Comparison of ENCODE assay signal across 20 cellular contexts in genomic region chr7:22214000-22214399, GRCh38.
A peak's percentile ranks its signal among the peaks of the same experiment; 100 is the strongest.
DNase-seq lines count a peak whose midpoint lies in the region; ATAC-seq and TF ChIP-seq lines count a peak whose summit lies in the region.
"Had no signal": no experiment of that assay in that cellular context is flagged by ENCODE, and none has a peak within 500 bp of the region (broad histone marks: within the 10 kb centered on the region; RNA-seq: fewer than 3 reads in every experiment).

No MANE protein-coding gene starts in this region.

- H3K4me2 ChIP-seq in GM23338, result no peak overlapping the region
- H3K4me2 ChIP-seq: SK-N-SH had no signal

- no peak overlapping the region for H3K27ac Mint-ChIP-seq in GM23338
- H3K27ac Mint-ChIP-seq in endothelial cell (ENCODE audit: unreplicated experiment), result peak overlapping the region; percentile 99
- H3K27ac Mint-ChIP-seq in stimulated activated memory B cell treated with anti-CD40 and anti-IgM and Interleukin-4, amounts not matched to agents 10 μg/mL and 1 μg/mL and 100 μg/mL, for 72 hours, result no peak overlapping the region
- H3K27ac Mint-ChIP-seq: activated CD4-positive, alpha-beta T cell treated with anti-CD3 and anti-CD28 coated beads, Interleukin-2, amount 10 ng/mL, durations not matched to agents 24 days and 14 days; activated naive CD8-positive, alpha-beta T cell; activated T-helper 1 cell treated with anti-CD3 and anti-CD28 coated beads, Interleukin-12 subunit alpha, Interleukin-12 subunit beta, Interleukin-2, Interleukin-4 antibody, amounts not matched to agents 30 ng/mL and 10 ng/mL and 1 ng/mL, durations not matched to agents 14 hours and 24 hours and 36 hours had no signal

- no peaks in the 10 kb centered on the region for H3K79me2 ChIP-seq in GM23338 (replicated peaks; ENCODE audit: insufficient read depth)

- no peak overlapping the region for H3K27ac ChIP-seq in GM23338 (ENCODE audit: low read depth)
- peak overlapping the region; percentile 11 to 80 for H3K27ac ChIP-seq in left lung
- H3K27ac ChIP-seq in spleen, result peak overlapping the region in 7 of 8 donors; percentile 33 to 83 (median 81)

- no peaks in the 10 kb centered on the region for H3K27me3 ChIP-seq in GM23338 (ENCODE audit: insufficient read depth)
- H3K27me3 ChIP-seq in left lung, result no peaks in the 10 kb centered on the region
- H3K27me3 ChIP-seq in spleen (replicated peaks in 1 of 7), result no peaks in the 10 kb centered on the region
- H3K27me3 ChIP-seq: stomach had no signal

- peaks cover 8% of the 10 kb centered on the region for H3K4me1 ChIP-seq in GM23338 (ENCODE audit: insufficient read depth)
- H3K4me1 ChIP-seq in left lung, result peaks cover 13 to 29% of the 10 kb centered on the region in 2 donors
- H3K4me1 ChIP-seq in spleen, result peaks cover 0 to 65% (median 18%) of the 10 kb centered on the region in 6 donors
- H3K4me1 ChIP-seq: stomach had no signal

- in situ Hi-C loops in GM13977 (cut with MboI; ENCODE audit: low pct_unique_long_range_greater_than_20kb, low sequenced_read_pairs, unreplicated experiment), result no loop called here

- ATAC-seq in GM23338 (peak; percentile 51), left lung (no peak), HG02981 (IDR thresholded peaks at IDR 0.05; ENCODE audit: unreplicated experiment) (no peak)
- no peak for ATAC-seq in stimulated activated memory B cell treated with anti-CD40 and anti-IgM and Interleukin-4, amounts not matched to agents 10 μg/mL and 1 μg/mL and 100 μg/mL, for 72 hours

- intact Hi-C loops in left lung (cut with DNase I) (no loop called here), spleen (cut with DNase I; ENCODE audit: low total_unique reads) (no loop called here)

- no peaks in the 10 kb centered on the region for H3K9me3 Mint-ChIP-seq in GM23338
- no peaks in the 10 kb centered on the region for H3K9me3 Mint-ChIP-seq in endothelial cell (ENCODE audit: unreplicated experiment)
- no peaks in the 10 kb centered on the region for H3K9me3 Mint-ChIP-seq in stimulated activated memory B cell treated with anti-CD40 and anti-IgM and Interleukin-4, amounts not matched to agents 10 μg/mL and 1 μg/mL and 100 μg/mL, for 72 hours
- H3K9me3 Mint-ChIP-seq: activated CD4-positive, alpha-beta T cell treated with anti-CD3 and anti-CD28 coated beads, Interleukin-2, amount 10 ng/mL, durations not matched to agents 24 days and 14 days; activated T-helper 1 cell treated with anti-CD3 and anti-CD28 coated beads, Interleukin-12 subunit alpha, Interleukin-12 subunit beta, Interleukin-2, Interleukin-4 antibody, amounts not matched to agents 30 ng/mL and 10 ng/mL and 1 ng/mL, durations not matched to agents 14 hours and 24 hours and 36 hours; endodermal cell had no signal

- DNase-seq in GM23338 (ENCODE audit: low spot score), result peak; percentile 20
- peak; percentile 52 for DNase-seq in endothelial cell (ENCODE audit: low spot score)
- DNase-seq in left lung, result no peak
- DNase-seq in spleen, result no peak
- no peak for DNase-seq in NCI-H146 treated with DMSO at 0.1 percent for 48 hours (lab: John Stamatoyannopoulos, UW; ENCODE audit: unreplicated experiment)
- no peak for DNase-seq in GM13977 (ENCODE audit: low spot score)
- DNase-seq: activated CD4-positive, alpha-beta T cell treated with anti-CD3 and anti-CD28 coated beads, Interleukin-2, amount 10 ng/mL, durations not matched to agents 24 days and 14 days; C1 segment of cervical spinal cord; endodermal cell; GOT3; IMR-90; NCI-H1417; NCI-H510A; nucleus accumbens; SK-N-SH; stomach had no signal

- 26 to 51% (median 28%) methylated on average over 3 of the region's 3 CpGs for WGBS in spleen, 5 donors

- H3K4me3 Mint-ChIP-seq in GM23338, result no peak overlapping the region
- H3K4me3 Mint-ChIP-seq in endothelial cell (ENCODE audit: unreplicated experiment), result peak overlapping the region; percentile 38
- no peak overlapping the region for H3K4me3 Mint-ChIP-seq in stimulated activated memory B cell treated with anti-CD40 and anti-IgM and Interleukin-4, amounts not matched to agents 10 μg/mL and 1 μg/mL and 100 μg/mL, for 72 hours
- H3K4me3 Mint-ChIP-seq: activated CD4-positive, alpha-beta T cell treated with anti-CD3 and anti-CD28 coated beads, Interleukin-2, amount 10 ng/mL, durations not matched to agents 24 days and 14 days; activated naive CD8-positive, alpha-beta T cell; activated T-helper 1 cell treated with anti-CD3 and anti-CD28 coated beads, Interleukin-12 subunit alpha, Interleukin-12 subunit beta, Interleukin-2, Interleukin-4 antibody, amounts not matched to agents 30 ng/mL and 10 ng/mL and 1 ng/mL, durations not matched to agents 14 hours and 24 hours and 36 hours; endodermal cell had no signal

- H3K36me3 Mint-ChIP-seq in GM23338 (ENCODE audit: low read depth) (no peaks in the 10 kb centered on the region), endothelial cell (ENCODE audit: low read depth, unreplicated experiment) (peaks cover 42% of the 10 kb centered on the region)
- no peaks in the 10 kb centered on the region for H3K36me3 Mint-ChIP-seq in stimulated activated memory B cell treated with anti-CD40 and anti-IgM and Interleukin-4, amounts not matched to agents 10 μg/mL and 1 μg/mL and 100 μg/mL, for 72 hours
- H3K36me3 Mint-ChIP-seq: activated naive CD8-positive, alpha-beta T cell had no signal

- H3K4me3 ChIP-seq in GM23338, result no peak overlapping the region
- no peak overlapping the region for H3K4me3 ChIP-seq in left lung
- peak overlapping the region in 3 of 8 donors; percentile 15 to 70 (median 36) for H3K4me3 ChIP-seq in spleen
- H3K4me3 ChIP-seq: stomach had no signal

- no peaks in the 10 kb centered on the region for H4K20me1 ChIP-seq in GM23338 (replicated peaks; ENCODE audit: insufficient read depth)

- H3K4me1 Mint-ChIP-seq in GM23338 (peaks cover 22% of the 10 kb centered on the region), endothelial cell (ENCODE audit: unreplicated experiment) (peaks cover 89% of the 10 kb centered on the region)
- peaks cover 6% of the 10 kb centered on the region for H3K4me1 Mint-ChIP-seq in stimulated activated memory B cell treated with anti-CD40 and anti-IgM and Interleukin-4, amounts not matched to agents 10 μg/mL and 1 μg/mL and 100 μg/mL, for 72 hours
- H3K4me1 Mint-ChIP-seq: activated CD4-positive, alpha-beta T cell treated with anti-CD3 and anti-CD28 coated beads, Interleukin-2, amount 10 ng/mL, durations not matched to agents 24 days and 14 days had no signal

- no peak overlapping the region for H2AFZ ChIP-seq in GM23338

- no peaks in the 10 kb centered on the region for H3F3A ChIP-seq in GM23338 (replicated peaks; ENCODE audit: low read depth)

- no peaks in the 10 kb centered on the region for H3K9me3 ChIP-seq in left lung
- H3K9me3 ChIP-seq in spleen, result no peaks in the 10 kb centered on the region
- H3K9me3 ChIP-seq: SK-N-SH, stomach had no signal

- no peak for TF ChIP-seq POLR2A in spleen (IDR thresholded peaks at IDR 0.05)

- H3K36me3 ChIP-seq in GM23338 (ENCODE audit: insufficient read depth) (no peaks in the 10 kb centered on the region), left lung (no peaks in the 10 kb centered on the region), spleen (peaks cover 0 to 6% (median 0%) of the 10 kb centered on the region in 6 donors)
- H3K36me3 ChIP-seq: stomach had no signal

- TF ChIP-seq CTCF in GM23338 (conservative IDR thresholded peaks at IDR 0.05; ENCODE audit: low read depth in 2 of 2) (no peak), endothelial cell (IDR thresholded peaks at IDR 0.05; ENCODE audit: unreplicated experiment) (no peak), left lung (IDR thresholded peaks at IDR 0.05) (no peak), spleen (IDR thresholded peaks at IDR 0.05 in 8 of 11, conservative IDR thresholded peaks at IDR 0.05 in 3 of 11) (no peak), GM13977 (IDR thresholded peaks at IDR 0.05; ENCODE audit: extremely low read depth, insufficient read depth, missing control alignments) (no peak)

- H3K27me3 Mint-ChIP-seq in GM23338 (ENCODE audit: insufficient read depth, low read depth, poor library complexity), result no peaks in the 10 kb centered on the region
- H3K27me3 Mint-ChIP-seq in endothelial cell (ENCODE audit: unreplicated experiment), result peaks cover 7% of the 10 kb centered on the region
- peaks cover 8% of the 10 kb centered on the region for H3K27me3 Mint-ChIP-seq in stimulated activated memory B cell treated with anti-CD40 and anti-IgM and Interleukin-4, amounts not matched to agents 10 μg/mL and 1 μg/mL and 100 μg/mL, for 72 hours

- H3K9me2 ChIP-seq in GM23338 (ENCODE audit: insufficient read depth), result no peaks in the 10 kb centered on the region
- H3K9me2 ChIP-seq: SK-N-SH had no signal

TF ChIP-seq in GM23338, 12 proteins besides CTCF, POLR2A, EP300 and RAD21 (continues in another document):
- no peak for TF ChIP-seq ZNF331 (CRISPR knock-in tag; IDR thresholded peaks at IDR 0.05; ENCODE audit: low read depth)

Comparison
In these comparisons a context has a peak if more than half of its experiments do, and no peak if none do; other contexts are left out.
1. DNase-seq: peak in GM23338 (single experiment) and endothelial cell (single experiment); none in left lung (0 of 2), spleen (single experiment), NCI-H146 treated with DMSO at 0.1 percent for 48 hours (single experiment) and GM13977 (single experiment).